Comparison of ENCODE assay signal across 9 cellular contexts in the genomic region with DNA sequence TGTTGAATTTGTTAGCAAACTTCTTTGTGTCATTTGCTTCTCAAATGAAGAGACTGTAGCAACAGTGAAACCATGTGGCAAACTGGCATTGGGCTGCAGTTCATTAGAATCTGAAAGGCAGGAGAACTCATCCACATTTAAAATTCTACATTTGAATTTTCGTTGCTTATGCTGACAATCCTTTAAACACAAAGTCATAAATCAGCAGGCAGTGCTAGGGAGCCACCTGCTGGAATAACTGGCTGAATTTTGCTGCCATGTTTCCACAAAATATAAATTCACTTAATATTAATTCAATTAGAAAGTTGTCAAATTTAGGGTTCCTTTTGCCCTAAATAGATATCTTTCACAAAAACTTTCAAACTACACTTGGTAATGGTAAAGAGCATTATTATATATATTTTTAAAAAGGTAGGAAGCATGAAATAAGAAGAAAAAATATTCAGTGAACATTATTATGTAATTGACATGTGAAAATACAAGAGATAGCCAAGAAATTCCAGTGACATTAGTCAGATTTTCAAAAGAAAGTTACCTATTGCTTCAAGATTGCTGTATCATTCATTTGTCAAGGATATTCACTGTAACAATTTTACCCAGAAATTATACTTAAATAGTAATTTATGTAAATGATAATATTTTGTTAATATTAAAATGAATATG.
DNase-seq lines count a peak whose midpoint lies in the region; ATAC-seq and TF ChIP-seq lines count a peak whose summit lies in the region.
"Had no signal": no experiment of that assay in that cellular context is flagged by ENCODE, and none has a peak within 500 bp of the region (broad histone marks: within the 10 kb centered on the region; RNA-seq: fewer than 3 reads in every experiment).

No MANE protein-coding gene starts in this region.

- H3K27me3 Mint-ChIP-seq in MCF 10A (ENCODE audit: insufficient read depth, unreplicated experiment), result no peaks in the 10 kb centered on the region
- no peaks in the 10 kb centered on the region for H3K27me3 Mint-ChIP-seq in activated naive CD8-positive, alpha-beta T cell treated with anti-CD3 and anti-CD28 coated beads, Interleukin-2, amount 50 U/mL, for 24 hours
- H3K27me3 Mint-ChIP-seq in activated T-cell treated with anti-CD3 and anti-CD28 coated beads, Interleukin-2, amount 50 U/mL, for 4 hours (ENCODE audit: low read depth), result no peaks in the 10 kb centered on the region

- DNase-seq in MCF 10A (ENCODE audit: unreplicated experiment) (peak; percentile 16), breast epithelium (ENCODE audit: low spot score in 2 of 2) (no peak), upper lobe of left lung (no peak)
- DNase-seq in activated naive CD8-positive, alpha-beta T cell treated with anti-CD3 and anti-CD28 coated beads, Interleukin-2, amount 50 U/mL, for 24 hours, result no peak
- no peak for DNase-seq in activated T-cell treated with anti-CD3 and anti-CD28 coated beads, Interleukin-2, amount 50 U/mL, for 4 hours
- DNase-seq: activated CD4-positive, alpha-beta T cell treated with anti-CD3 and anti-CD28 coated beads, Interleukin-2, amount 50 U/mL, for 1 hour had no signal

- WGBS in upper lobe of left lung, 2 donors, result 0% methylated on average over 1 of the region's 1 CpG

- no peaks in the 10 kb centered on the region for H3K9me2 ChIP-seq in SU-DHL-6 (replicated peaks; ENCODE audit: insufficient read depth, low read length)

- H3K9me3 ChIP-seq in breast epithelium (no peaks in the 10 kb centered on the region), SU-DHL-6 (ENCODE audit: insufficient read depth, low read length) (no peaks in the 10 kb centered on the region), iPS-20b (ENCODE audit: insufficient read depth, low read depth, low read length) (no peaks in the 10 kb centered on the region), upper lobe of left lung (no peaks in the 10 kb centered on the region)

- CTCF ChIA-PET in MCF 10A (lab: Yijun Ruan, JAX), result interaction anchor here (0.8 to 1.3 kb wide), 4 partner anchors 8 to 819 kb away, joined by 3 to 6 read pairs (median 4); no protein-coding TSS in a partner anchor

- H2AFZ ChIP-seq in SU-DHL-6 (ENCODE audit: low read depth, low read length, severe bottlenecking), result no peak overlapping the region

- H3K9me3 Mint-ChIP-seq in MCF 10A (ENCODE audit: unreplicated experiment), result no peaks in the 10 kb centered on the region
- peaks cover 5% of the 10 kb centered on the region for H3K9me3 Mint-ChIP-seq in activated naive CD8-positive, alpha-beta T cell treated with anti-CD3 and anti-CD28 coated beads, Interleukin-2, amount 50 U/mL, for 24 hours
- peaks cover 7% of the 10 kb centered on the region for H3K9me3 Mint-ChIP-seq in activated T-cell treated with anti-CD3 and anti-CD28 coated beads, Interleukin-2, amount 50 U/mL, for 4 hours

- no peak overlapping the region for H3K4me3 ChIP-seq in breast epithelium
- no peak overlapping the region for H3K4me3 ChIP-seq in SU-DHL-6 (ENCODE audit: insufficient read depth, low read length, poor library complexity, severe bottlenecking)
- no peak overlapping the region; the same call in 1 of the 2 replicates for H3K4me3 ChIP-seq in iPS-20b (ENCODE audit: low read length)
- no peak overlapping the region for H3K4me3 ChIP-seq in upper lobe of left lung

- no peak overlapping the region for H3K27ac Mint-ChIP-seq in MCF 10A (ENCODE audit: low read depth, unreplicated experiment)
- no peak overlapping the region for H3K27ac Mint-ChIP-seq in activated naive CD8-positive, alpha-beta T cell treated with anti-CD3 and anti-CD28 coated beads, Interleukin-2, amount 50 U/mL, for 24 hours

- intact Hi-C loops in MCF 10A (cut with micrococcal nuclease), result loop anchor here (1.0 to 5.0 kb wide), 10 partner anchors 254 to 1576 kb away; no protein-coding TSS in a partner anchor
- intact Hi-C loops in breast epithelium (cut with DNase I; ENCODE audit: low total_unique reads), result no loop called here

- TF ChIP-seq POLR2A in breast epithelium (IDR thresholded peaks at IDR 0.05) (no peak), upper lobe of left lung (IDR thresholded peaks at IDR 0.05) (no peak)

- no peak overlapping the region for H3K4me3 Mint-ChIP-seq in MCF 10A (ENCODE audit: unreplicated experiment)
- H3K4me3 Mint-ChIP-seq in activated naive CD8-positive, alpha-beta T cell treated with anti-CD3 and anti-CD28 coated beads, Interleukin-2, amount 50 U/mL, for 24 hours, result no peak overlapping the region
- no peak overlapping the region for H3K4me3 Mint-ChIP-seq in activated T-cell treated with anti-CD3 and anti-CD28 coated beads, Interleukin-2, amount 50 U/mL, for 4 hours

- TF ChIP-seq EP300 in upper lobe of left lung (IDR thresholded peaks at IDR 0.05), result no peak

- H4K20me1 ChIP-seq in SU-DHL-6 (ENCODE audit: low read depth, low read length), result no peaks in the 10 kb centered on the region

- H3K79me2 ChIP-seq in SU-DHL-6 (ENCODE audit: insufficient read depth, low read length), result no peaks in the 10 kb centered on the region

- no TSS peak for BruUV-seq in MCF 10A (replicated peaks; lab: Mats Ljungman, UMichigan)

- no peaks in the 10 kb centered on the region for H3F3A ChIP-seq in SU-DHL-6 (ENCODE audit: insufficient read depth)

- POLR2A ChIA-PET in MCF 10A (lab: Yijun Ruan, JAX), result no interaction called here

- H3K27me3 ChIP-seq in breast epithelium, result no peaks in the 10 kb centered on the region
- H3K27me3 ChIP-seq in SU-DHL-6 (ENCODE audit: low read length), result no peaks in the 10 kb centered on the region
- no peaks in the 10 kb centered on the region for H3K27me3 ChIP-seq in iPS-20b (ENCODE audit: insufficient read depth, low read length)
- no peaks in the 10 kb centered on the region for H3K27me3 ChIP-seq in upper lobe of left lung

- H3K36me3 Mint-ChIP-seq in MCF 10A (ENCODE audit: insufficient read depth, unreplicated experiment), result peaks cover 11% of the 10 kb centered on the region
- H3K36me3 Mint-ChIP-seq in activated naive CD8-positive, alpha-beta T cell treated with anti-CD3 and anti-CD28 coated beads, Interleukin-2, amount 50 U/mL, for 24 hours (ENCODE audit: low read depth), result no peaks in the 10 kb centered on the region
- no peaks in the 10 kb centered on the region for H3K36me3 Mint-ChIP-seq in activated T-cell treated with anti-CD3 and anti-CD28 coated beads, Interleukin-2, amount 50 U/mL, for 4 hours (ENCODE audit: insufficient read depth)

- H3K9ac ChIP-seq in SU-DHL-6 (ENCODE audit: low read length) (no peak overlapping the region), iPS-20b (ENCODE audit: low read depth, low read length) (peak overlapping the region; percentile 37; the same call in 1 of the 2 replicates)

- TF ChIP-seq CTCF in MCF 10A (IDR thresholded peaks at IDR 0.05; ENCODE audit: unreplicated experiment), result peak; percentile 77
- TF ChIP-seq CTCF in breast epithelium (IDR thresholded peaks at IDR 0.05), result peak in 1 of 3 donors; percentile 17
- TF ChIP-seq CTCF in SU-DHL-6 (IDR thresholded peaks at IDR 0.05; ENCODE audit: insufficient read depth, low read length, poor library complexity, severe bottlenecking), result peak; percentile 17
- peak in 4 of 6 experiments; percentile 8 to 21 (median 18) for TF ChIP-seq CTCF in upper lobe of left lung (IDR thresholded peaks at IDR 0.05)

- no peaks in the 10 kb centered on the region for H3K36me3 ChIP-seq in breast epithelium
- no peaks in the 10 kb centered on the region for H3K36me3 ChIP-seq in SU-DHL-6 (ENCODE audit: low read length)
- no peaks in the 10 kb centered on the region for H3K36me3 ChIP-seq in iPS-20b (ENCODE audit: insufficient read depth, low read depth, low read length)
- H3K36me3 ChIP-seq in upper lobe of left lung, result no peaks in the 10 kb centered on the region

- H3K4me1 ChIP-seq in breast epithelium (no peaks in the 10 kb centered on the region), iPS-20b (ENCODE audit: insufficient read depth, low read length) (peaks cover 14% of the 10 kb centered on the region; the same call in 1 of the 2 replicates), upper lobe of left lung (no peaks in the 10 kb centered on the region)

- H3K4me1 Mint-ChIP-seq in MCF 10A (ENCODE audit: insufficient read depth, unreplicated experiment), result peaks cover 6% of the 10 kb centered on the region
- H3K4me1 Mint-ChIP-seq in activated naive CD8-positive, alpha-beta T cell treated with anti-CD3 and anti-CD28 coated beads, Interleukin-2, amount 50 U/mL, for 24 hours, result no peaks in the 10 kb centered on the region
- H3K4me1 Mint-ChIP-seq in activated T-cell treated with anti-CD3 and anti-CD28 coated beads, Interleukin-2, amount 50 U/mL, for 4 hours (ENCODE audit: low read depth), result no peaks in the 10 kb centered on the region

- H3K27ac ChIP-seq in breast epithelium (no peak overlapping the region), SU-DHL-6 (ENCODE audit: low read depth, low read length) (no peak overlapping the region), iPS-20b (ENCODE audit: low read length) (peak overlapping the region; percentile 46), upper lobe of left lung (no peak overlapping the region)

- ATAC-seq in upper lobe of left lung (ENCODE audit: low FRiP score in 2 of 2) (no peak), HG02623 (IDR thresholded peaks at IDR 0.05; ENCODE audit: unreplicated experiment) (no peak)
- no peak for ATAC-seq in activated naive CD8-positive, alpha-beta T cell treated with anti-CD3 and anti-CD28 coated beads, Interleukin-2, amount 50 U/mL, for 24 hours
- ATAC-seq in activated T-cell treated with anti-CD3 and anti-CD28 coated beads, Interleukin-2, amount 50 U/mL, for 4 hours, result no peak

- H3K4me2 ChIP-seq in SU-DHL-6 (ENCODE audit: low read depth, low read length, poor library complexity, severe bottlenecking), result no peak overlapping the region
